ENCODE assay signal across 14 cellular contexts in genomic region chr13:99380402-99380801, GRCh38.
A peak's percentile ranks its signal among the peaks of the same experiment; 100 is the strongest.
DNase-seq lines count a peak whose midpoint lies in the region; ATAC-seq, FAIRE-seq and TF ChIP-seq lines count a peak whose summit lies in the region.
"Had no signal": no experiment of that assay in that cellular context is flagged by ENCODE, and none has a peak within 500 bp of the region (broad histone marks: within the 10 kb centered on the region; RNA-seq: fewer than 3 reads in every experiment).

No MANE protein-coding gene starts in this region.

- no peaks in the 10 kb centered on the region for H3K27me3 ChIP-seq in naive thymus-derived CD4-positive, alpha-beta T cell (ENCODE audit: control insufficient read depth in 2 of 2, insufficient read depth in 2 of 2, low read length in 2 of 2)
- H3K27me3 ChIP-seq in neuronal stem cell (ENCODE audit: control insufficient read depth in 3 of 3, insufficient read depth in 3 of 3, low read depth in 1 of 3, low read length in 3 of 3) (no peaks in the 10 kb centered on the region), GM23248 (replicated peaks; ENCODE audit: insufficient read depth) (no peaks in the 10 kb centered on the region)
- H3K27me3 ChIP-seq: BE2C, heart right ventricle, ovary had no signal

- no peak overlapping the region for H2AFZ ChIP-seq in neuronal stem cell (ENCODE audit: low read length)
- no peak overlapping the region for H2AFZ ChIP-seq in GM23248

- H3K9me2 ChIP-seq in GM23248 (ENCODE audit: insufficient read depth), result no peaks in the 10 kb centered on the region

- H3K18ac ChIP-seq in neuronal stem cell (ENCODE audit: low read length), result no peak overlapping the region

- no peak overlapping the region for H2AK5ac ChIP-seq in neuronal stem cell (ENCODE audit: low read depth, low read length)

- H3K79me1 ChIP-seq in neuronal stem cell (ENCODE audit: low read depth, low read length), result no peaks in the 10 kb centered on the region

- no peak overlapping the region for H3K4me3 Mint-ChIP-seq in activated CD4-positive, alpha-beta T cell treated with anti-CD3 and anti-CD28 coated beads for 36 hours
- no peak overlapping the region for H3K4me3 Mint-ChIP-seq in activated T-helper 2 cell treated with anti-CD3 and anti-CD28 coated beads, Interferon-gamma antibody, Interleukin-2, Interleukin-4, amounts not matched to agents 10 μg/mL and 5 μg/mL and 100 μg/mL, durations not matched to agents 14 hours and 24 hours and 36 hours (ENCODE audit: low read depth)
- peak overlapping the region in 9 of 10 donors; percentile 9 to 85 (median 74) for H3K4me3 Mint-ChIP-seq in naive thymus-derived CD4-positive, alpha-beta T cell

- no peak overlapping the region for H2BK12ac ChIP-seq in neuronal stem cell (ENCODE audit: low read length)

- H3K9me3 ChIP-seq in naive thymus-derived CD4-positive, alpha-beta T cell (ENCODE audit: control insufficient read depth in 2 of 3, low read length in 3 of 3), result no peaks in the 10 kb centered on the region
- H3K9me3 ChIP-seq in neuronal stem cell (replicated peaks in 1 of 2; ENCODE audit: control insufficient read depth in 2 of 2, insufficient read depth in 1 of 2, low read depth in 1 of 2, low read length in 2 of 2) (no peaks in the 10 kb centered on the region), GM23248 (ENCODE audit: low read depth) (no peaks in the 10 kb centered on the region)
- H3K9me3 ChIP-seq: BE2C, heart right ventricle, ovary had no signal

- peak overlapping the region; percentile 85 for H3K27ac ChIP-seq in naive thymus-derived CD4-positive, alpha-beta T cell (ENCODE audit: low read depth, low read length)
- H3K27ac ChIP-seq in neuronal stem cell (replicated peaks; ENCODE audit: low read length) (no peak overlapping the region), GM23248 (no peak overlapping the region)
- H3K27ac ChIP-seq: ovary had no signal

- intact Hi-C loops in activated CD4-positive, alpha-beta T cell treated with anti-CD3 and anti-CD28 coated beads for 36 hours (cut with DNase I, micrococcal nuclease), result loop anchor here (2.0 to 5.0 kb wide), 5 partner anchors 24 to 117 kb away; partner anchors contain the start of gene GPR183 (in 1 of the 2)
- intact Hi-C loops in activated T-helper 2 cell treated with anti-CD3 and anti-CD28 coated beads, Interferon-gamma antibody, Interleukin-2, Interleukin-4, amounts not matched to agents 10 μg/mL and 5 μg/mL and 100 μg/mL, durations not matched to agents 14 hours and 24 hours and 36 hours (cut with micrococcal nuclease), result loop anchor here (2.0 to 5.0 kb wide), 3 partner anchors 37 to 353 kb away; no protein-coding TSS in a partner anchor
- intact Hi-C loops in naive thymus-derived CD4-positive, alpha-beta T cell (cut with micrococcal nuclease), result loop anchor here (2.0 to 5.0 kb wide), 5 partner anchors 14 to 293 kb away; partner anchors contain the start of genes GPR183 (in 1 of the 2) and UBAC2 (in 1 of the 2)

- no peak overlapping the region for H4K8ac ChIP-seq in neuronal stem cell (ENCODE audit: low read depth, low read length)

- H2BK120ac ChIP-seq in neuronal stem cell (ENCODE audit: low read depth, low read length), result no peak overlapping the region

- H3K9ac ChIP-seq in neuronal stem cell (ENCODE audit: low read depth, low read length, poor library complexity) (no peak overlapping the region), GM23248 (no peak overlapping the region)

- ATAC-seq in activated CD4-positive, alpha-beta T cell treated with anti-CD3 and anti-CD28 coated beads for 36 hours, result no peak
- no peak for ATAC-seq in naive thymus-derived CD4-positive, alpha-beta T cell

- CTCF ChIA-PET in activated CD4-positive, alpha-beta T cell treated with anti-CD3 and anti-CD28 coated beads for 36 hours (lab: Charles Lee), result interaction anchor here (0.9 to 6.6 kb wide), 18 partner anchors 9 to 204 kb away, joined by 3 to 56 read pairs (median 6); no protein-coding TSS in a partner anchor
- CTCF ChIA-PET in naive thymus-derived CD4-positive, alpha-beta T cell (lab: Charles Lee), result interaction anchor here (0.7 to 12.7 kb wide), 9 partner anchors 9 to 111 kb away, joined by 4 to 173 read pairs (median 9); no protein-coding TSS in a partner anchor

- H3K4me3 ChIP-seq in naive thymus-derived CD4-positive, alpha-beta T cell (ENCODE audit: low read length), result peak overlapping the region; percentile 4
- H3K4me3 ChIP-seq in neuronal stem cell (ENCODE audit: low read length in 2 of 2) (no peak overlapping the region), GM23248 (no peak overlapping the region)
- H3K4me3 ChIP-seq: heart right ventricle, ovary had no signal

- no peak overlapping the region for H3K4ac ChIP-seq in neuronal stem cell (ENCODE audit: low read length)

- no peak overlapping the region for H4K91ac ChIP-seq in neuronal stem cell (ENCODE audit: low read depth, low read length, poor library complexity)

- no peaks in the 10 kb centered on the region for H3K79me2 ChIP-seq in GM23248 (ENCODE audit: insufficient read depth)

- no peak overlapping the region for H3K14ac ChIP-seq in neuronal stem cell (ENCODE audit: low read length)

- H3K4me2 ChIP-seq in neuronal stem cell (ENCODE audit: insufficient read depth, low read length, poor library complexity, severe bottlenecking), result no peak overlapping the region
- no peak overlapping the region for H3K4me2 ChIP-seq in GM23248 (ENCODE audit: unreplicated experiment)

- peak; percentile 14 for FAIRE-seq in GM12892 (lab: Jason Lieb, UNC)

- TF ChIP-seq POLR2A in GM12892 (IDR thresholded peaks at IDR 0.05; ENCODE audit: low read depth, low read length), result no peak

- H3K27me3 Mint-ChIP-seq in activated CD4-positive, alpha-beta T cell treated with anti-CD3 and anti-CD28 coated beads for 36 hours, result no peaks in the 10 kb centered on the region
- no peaks in the 10 kb centered on the region for H3K27me3 Mint-ChIP-seq in activated T-helper 2 cell treated with anti-CD3 and anti-CD28 coated beads, Interferon-gamma antibody, Interleukin-2, Interleukin-4, amounts not matched to agents 10 μg/mL and 5 μg/mL and 100 μg/mL, durations not matched to agents 14 hours and 24 hours and 36 hours (ENCODE audit: low read depth)
- H3K27me3 Mint-ChIP-seq in naive thymus-derived CD4-positive, alpha-beta T cell, result no peaks in the 10 kb centered on the region

- H3F3A ChIP-seq in GM23248 (ENCODE audit: insufficient read depth), result no peaks in the 10 kb centered on the region

- H4K20me1 ChIP-seq in GM23248 (ENCODE audit: insufficient read depth), result no peaks in the 10 kb centered on the region

- in situ Hi-C loops in GM23248 (cut with MboI), result no loop called here

- H3K23ac ChIP-seq in neuronal stem cell (ENCODE audit: low read depth, low read length, poor library complexity), result no peak overlapping the region

- H2BK5ac ChIP-seq in neuronal stem cell (ENCODE audit: low read length), result no peak overlapping the region

- WGBS in neuronal stem cell (ENCODE audit: extremely low coverage in 2 of 2, insufficient read length in 2 of 2, insufficient replicate concordance in 1 of 2), 2 donors, result no CpG with 5 or more reads among the region's 4 CpGs
- WGBS in GM23248 (ENCODE audit: low coverage in 1 of 2, low lambda C conversion rate in 2 of 2, missing lambda C conversion rate in 2 of 2), 2 experiments, result 87 to 91% methylated on average over 4 of the region's 4 CpGs

- POLR2A ChIA-PET in activated CD4-positive, alpha-beta T cell treated with anti-CD3 and anti-CD28 coated beads for 36 hours (lab: Charles Lee), result interaction anchor here (0.5 to 2.6 kb wide), 7 partner anchors 9 to 164 kb away, joined by 3 to 16 read pairs (median 4); no protein-coding TSS in a partner anchor
- POLR2A ChIA-PET in naive thymus-derived CD4-positive, alpha-beta T cell (lab: Charles Lee), result interaction anchor here (0.7 to 23.7 kb wide), 22 partner anchors 7 to 226 kb away, joined by 3 to 364 read pairs (median 6); partner anchors contain the start of genes CLYBL and GPR183

- peaks cover 88% of the 10 kb centered on the region for H3K4me1 Mint-ChIP-seq in activated CD4-positive, alpha-beta T cell treated with anti-CD3 and anti-CD28 coated beads for 36 hours
- peaks cover 80% of the 10 kb centered on the region for H3K4me1 Mint-ChIP-seq in activated T-helper 2 cell treated with anti-CD3 and anti-CD28 coated beads, Interferon-gamma antibody, Interleukin-2, Interleukin-4, amounts not matched to agents 10 μg/mL and 5 μg/mL and 100 μg/mL, durations not matched to agents 14 hours and 24 hours and 36 hours (ENCODE audit: low read depth)
- peaks cover 52 to 100% (median 98%) of the 10 kb centered on the region in 7 donors for H3K4me1 Mint-ChIP-seq in naive thymus-derived CD4-positive, alpha-beta T cell

- no peak overlapping the region for H2BK15ac ChIP-seq in neuronal stem cell (ENCODE audit: low read length)

- H3K27ac Mint-ChIP-seq in activated CD4-positive, alpha-beta T cell treated with anti-CD3 and anti-CD28 coated beads for 36 hours, result peak overlapping the region; percentile 96
- peak overlapping the region; percentile 82 for H3K27ac Mint-ChIP-seq in activated T-helper 2 cell treated with anti-CD3 and anti-CD28 coated beads, Interferon-gamma antibody, Interleukin-2, Interleukin-4, amounts not matched to agents 10 μg/mL and 5 μg/mL and 100 μg/mL, durations not matched to agents 14 hours and 24 hours and 36 hours
- H3K27ac Mint-ChIP-seq in naive thymus-derived CD4-positive, alpha-beta T cell, result peak overlapping the region; percentile 94 to 99 (median 98)

- H3K36me3 ChIP-seq in naive thymus-derived CD4-positive, alpha-beta T cell (ENCODE audit: control insufficient read depth in 2 of 3, insufficient read depth in 3 of 3, low read length in 3 of 3), result peaks cover 0 to 7% (median 0%) of the 10 kb centered on the region in 3 experiments
- H3K36me3 ChIP-seq in neuronal stem cell (replicated peaks in 1 of 2; ENCODE audit: control insufficient read depth in 2 of 2, insufficient read depth in 2 of 2, low read length in 2 of 2), result peaks cover 4 to 17% of the 10 kb centered on the region in 2 donors
- no peaks in the 10 kb centered on the region for H3K36me3 ChIP-seq in GM23248 (ENCODE audit: low read depth)
- H3K36me3 ChIP-seq: BE2C, ovary had no signal

- H3K36me3 Mint-ChIP-seq in activated CD4-positive, alpha-beta T cell treated with anti-CD3 and anti-CD28 coated beads for 36 hours (ENCODE audit: low read depth), result peaks cover 42% of the 10 kb centered on the region
- peaks cover 45% of the 10 kb centered on the region for H3K36me3 Mint-ChIP-seq in activated T-helper 2 cell treated with anti-CD3 and anti-CD28 coated beads, Interferon-gamma antibody, Interleukin-2, Interleukin-4, amounts not matched to agents 10 μg/mL and 5 μg/mL and 100 μg/mL, durations not matched to agents 14 hours and 24 hours and 36 hours (ENCODE audit: low read depth)
- peaks cover 0 to 52% (median 29%) of the 10 kb centered on the region in 5 donors for H3K36me3 Mint-ChIP-seq in naive thymus-derived CD4-positive, alpha-beta T cell

- peaks cover 78 to 88% of the 10 kb centered on the region in 2 donors for H3K4me1 ChIP-seq in naive thymus-derived CD4-positive, alpha-beta T cell (ENCODE audit: control insufficient read depth in 2 of 2, insufficient read depth in 2 of 2, low read length in 2 of 2)
- no peaks in the 10 kb centered on the region for H3K4me1 ChIP-seq in neuronal stem cell (ENCODE audit: control insufficient read depth in 2 of 2, insufficient read depth in 1 of 2, low read depth in 1 of 2, low read length in 2 of 2)
- no peaks in the 10 kb centered on the region for H3K4me1 ChIP-seq in GM23248 (ENCODE audit: insufficient read depth)
- H3K4me1 ChIP-seq: BE2C had no signal

- H3K9me3 Mint-ChIP-seq in activated CD4-positive, alpha-beta T cell treated with anti-CD3 and anti-CD28 coated beads for 36 hours (ENCODE audit: low read depth), result no peaks in the 10 kb centered on the region
- no peaks in the 10 kb centered on the region for H3K9me3 Mint-ChIP-seq in activated T-helper 2 cell treated with anti-CD3 and anti-CD28 coated beads, Interferon-gamma antibody, Interleukin-2, Interleukin-4, amounts not matched to agents 10 μg/mL and 5 μg/mL and 100 μg/mL, durations not matched to agents 14 hours and 24 hours and 36 hours
- H3K9me3 Mint-ChIP-seq in naive thymus-derived CD4-positive, alpha-beta T cell, result peaks cover 0 to 2% (median 0%) of the 10 kb centered on the region in 11 donors
- H3K9me3 Mint-ChIP-seq: H9 had no signal

- DNase-seq in activated CD4-positive, alpha-beta T cell treated with anti-CD3 and anti-CD28 coated beads for 36 hours, result no peak
- no peak for DNase-seq in activated CD4-positive, alpha-beta T cell treated with anti-CD3 and anti-CD28 coated beads for 4 hours
- no peak for DNase-seq in GM12892 (ENCODE audit: insufficient read length)
- DNase-seq in activated T-helper 2 cell treated with anti-CD3 and anti-CD28 coated beads, Interferon-gamma antibody, Interleukin-2, Interleukin-4, amounts not matched to agents 10 μg/mL and 5 μg/mL and 100 μg/mL, durations not matched to agents 14 hours and 24 hours and 36 hours (ENCODE audit: low spot score), result no peak
- DNase-seq in naive thymus-derived CD4-positive, alpha-beta T cell, result no peak
- DNase-seq in neuronal stem cell (ENCODE audit: low spot score), result no peak
- DNase-seq in SHP77 (lab: John Stamatoyannopoulos, UW), result no peak
- no peak for DNase-seq in GM23248
- DNase-seq: BE2C, H9, heart right ventricle, NCI-H1417 treated with DMSO at 0.1 percent for 48 hours, NCI-H524 treated with DMSO at 0.1 percent for 48 hours, ovary had no signal

Comparison
In these comparisons a context has a peak if more than half of its experiments do, and no peak if none do; other contexts are left out.
1. H3K4me3 Mint-ChIP-seq: peak in naive thymus-derived CD4-positive, alpha-beta T cell (9 of 10); none in activated CD4-positive, alpha-beta T cell treated with anti-CD3 and anti-CD28 coated beads for 36 hours (single experiment) and activated T-helper 2 cell treated with anti-CD3 and anti-CD28 coated beads, Interferon-gamma antibody, Interleukin-2, Interleukin-4, amounts not matched to agents 10 μg/mL and 5 μg/mL and 100 μg/mL, durations not matched to agents 14 hours and 24 hours and 36 hours (single experiment).
2. Peak in every context shown above with its lines, with median percentiles within 50 percentile points of each other: H3K27ac Mint-ChIP-seq.